In the genomic region with DNA sequence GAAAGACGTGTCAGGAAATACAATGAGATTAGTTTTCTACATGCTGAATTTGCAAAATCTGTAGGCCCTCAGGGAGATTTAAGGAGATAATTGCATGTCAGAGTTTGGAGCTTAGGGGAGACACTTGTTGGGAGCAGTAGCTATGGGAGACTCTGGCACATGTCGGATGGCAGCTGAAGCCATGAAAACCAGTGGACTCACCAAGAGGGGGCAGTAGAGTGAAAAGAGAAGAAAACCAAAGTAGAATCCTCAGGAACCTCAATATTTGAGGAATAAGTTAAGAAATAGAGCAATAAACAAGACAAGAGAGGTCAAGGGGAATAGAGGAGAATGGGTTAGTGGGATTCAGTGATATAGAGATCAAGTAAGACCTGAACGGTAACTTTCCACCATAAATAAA, we compare ENCODE assay signal across 27 cellular contexts. TPM values are rescaled to one million over a fixed set of nuclear protein-coding genes. Genes with fewer than 3 reads are reported as not detected.
DNase-seq lines count a peak whose midpoint lies in the region; ATAC-seq and TF ChIP-seq lines count a peak whose summit lies in the region.
"Had no signal": no experiment of that assay in that cellular context is flagged by ENCODE, and none has a peak within 500 bp of the region (broad histone marks: within the 10 kb centered on the region; RNA-seq: fewer than 3 reads in every experiment).

No MANE protein-coding gene starts in this region.

- no peak overlapping the region for H3K27ac Mint-ChIP-seq in GM23338
- H3K27ac Mint-ChIP-seq: activated CD4-positive, alpha-beta T cell treated with anti-CD3 and anti-CD28 coated beads, Interleukin-2, amount 10 ng/mL, durations not matched to agents 24 days and 14 days; activated naive CD8-positive, alpha-beta T cell treated with anti-CD3 and anti-CD28 coated beads, Interleukin-2, amount 50 U/mL, for 24 hours; brain; memory B cell; naive B cell; progenitor cell of endocrine pancreas had no signal

- H3K27me3 Mint-ChIP-seq in GM23338 (ENCODE audit: insufficient read depth, low read depth, poor library complexity), result peaks cover 4% of the 10 kb centered on the region

- no peak overlapping the region for H3K4me3 Mint-ChIP-seq in GM23338
- H3K4me3 Mint-ChIP-seq: activated CD4-positive, alpha-beta T cell treated with anti-CD3 and anti-CD28 coated beads, Interleukin-2, amount 10 ng/mL, durations not matched to agents 24 days and 14 days; activated naive CD8-positive, alpha-beta T cell treated with anti-CD3 and anti-CD28 coated beads, Interleukin-2, amount 50 U/mL, for 24 hours; brain; memory B cell; naive B cell had no signal

- peaks cover 3% of the 10 kb centered on the region; the same call in 1 of the 3 replicates for H3K9me3 Mint-ChIP-seq in GM23338
- H3K9me3 Mint-ChIP-seq: activated CD4-positive, alpha-beta T cell treated with anti-CD3 and anti-CD28 coated beads, Interleukin-2, amount 10 ng/mL, durations not matched to agents 24 days and 14 days; activated naive CD8-positive, alpha-beta T cell treated with anti-CD3 and anti-CD28 coated beads, Interleukin-2, amount 50 U/mL, for 24 hours had no signal

- H3K36me3 Mint-ChIP-seq in GM23338 (ENCODE audit: low read depth), result no peaks in the 10 kb centered on the region; the same call in 2 of the 3 replicates
- H3K36me3 Mint-ChIP-seq: brain, memory B cell, naive B cell had no signal

- H3K27me3 ChIP-seq in GM23338 (ENCODE audit: insufficient read depth), result no peaks in the 10 kb centered on the region
- H3K27me3 ChIP-seq: colonic mucosa had no signal

- H3K9me2 ChIP-seq in GM23338 (ENCODE audit: insufficient read depth), result no peaks in the 10 kb centered on the region

- H3K4me2 ChIP-seq in GM23338, result no peak overlapping the region
- H3K4me2 ChIP-seq: smooth muscle cell had no signal

- no peaks in the 10 kb centered on the region for H3K4me1 Mint-ChIP-seq in GM23338
- H3K4me1 Mint-ChIP-seq: activated CD4-positive, alpha-beta T cell treated with anti-CD3 and anti-CD28 coated beads, Interleukin-2, amount 10 ng/mL, durations not matched to agents 24 days and 14 days; activated naive CD8-positive, alpha-beta T cell treated with anti-CD3 and anti-CD28 coated beads, Interleukin-2, amount 50 U/mL, for 24 hours; brain; memory B cell; naive B cell had no signal

- H3F3A ChIP-seq in GM23338 (replicated peaks; ENCODE audit: low read depth), result no peaks in the 10 kb centered on the region

- no peak overlapping the region for H3K4me3 ChIP-seq in GM23338
- H3K4me3 ChIP-seq: colonic mucosa, smooth muscle cell had no signal

- 0 out of 3 replicates have a peak, but pooled peaks have one; percentile 34 for ATAC-seq in GM23338
- ATAC-seq in HG03354 (IDR thresholded peaks at IDR 0.05; ENCODE audit: poor library complexity, severe bottlenecking, unreplicated experiment), result no peak
- ATAC-seq: activated naive CD8-positive, alpha-beta T cell treated with anti-CD3 and anti-CD28 coated beads, Interleukin-2, amount 50 U/mL, for 24 hours had no signal

- H3K4me1 ChIP-seq in GM23338 (ENCODE audit: insufficient read depth), result no peaks in the 10 kb centered on the region
- H3K4me1 ChIP-seq: colonic mucosa had no signal

- no peaks in the 10 kb centered on the region for H3K79me2 ChIP-seq in GM23338 (replicated peaks; ENCODE audit: insufficient read depth)

- TF ChIP-seq CTCF in GM23338 (conservative IDR thresholded peaks at IDR 0.05; ENCODE audit: low read depth in 2 of 2) (peak; percentile 60 to 63), GM10266 (IDR thresholded peaks at IDR 0.05; ENCODE audit: control insufficient read depth, insufficient read depth, low read depth, missing control alignments) (no peak)

- H3K36me3 ChIP-seq in GM23338 (ENCODE audit: insufficient read depth), result no peaks in the 10 kb centered on the region
- H3K36me3 ChIP-seq: colonic mucosa had no signal

- H4K20me1 ChIP-seq in GM23338 (replicated peaks; ENCODE audit: insufficient read depth), result no peaks in the 10 kb centered on the region

- DNase-seq in AG20443 (ENCODE audit: low spot score), result peak; percentile 10
- peak; percentile 53 for DNase-seq in GM23338 (ENCODE audit: low spot score)
- peak; percentile 3 for DNase-seq in SKM-1 treated with dmso at 0.1 percent for 144 hours (lab: John Stamatoyannopoulos, UW; ENCODE audit: unreplicated experiment)
- peak; percentile 50 for DNase-seq in iPS-NIHi11 (ENCODE audit: low spot score)
- no peak for DNase-seq in SK-N-DZ (ENCODE audit: low spot score)
- no peak for DNase-seq in GM10266 (ENCODE audit: extremely low spot score)
- no peak for DNase-seq in LoVo (ENCODE audit: low spot score)
- DNase-seq: activated CD4-positive, alpha-beta T cell treated with anti-CD3 and anti-CD28 coated beads, Interleukin-2, amount 10 ng/mL, durations not matched to agents 24 days and 14 days; activated effector memory CD4-positive, alpha-beta T cell treated with Interleukin-2 at 50 U/mL for 16 hours; activated naive CD8-positive, alpha-beta T cell treated with anti-CD3 and anti-CD28 coated beads, Interleukin-2, amount 50 U/mL, for 24 hours; colonic mucosa; DMS79 treated with DMSO at 0.1 percent for 48 hours; foreskin melanocyte; hypothalamus; kidney glomerular epithelial cell; naive B cell; NCI-H1436 treated with DMSO at 0.1 percent for 48 hours; NCI-H2171; stimulated activated CD4-positive, alpha-beta T cell treated with anti-CD3 and anti-CD28 coated beads, Interleukin-4, amount 100 ng/mL, for 24 hours; SW 1271 had no signal

- no peak overlapping the region for H3K27ac ChIP-seq in GM23338 (ENCODE audit: low read depth)
- H3K27ac ChIP-seq: colonic mucosa had no signal

- no peak overlapping the region for H2AFZ ChIP-seq in GM23338

TF ChIP-seq in GM23338, 12 proteins besides CTCF, POLR2A, EP300 and RAD21 (continues in another document):
- TF ChIP-seq ZNF114 (CRISPR knock-in tag; IDR thresholded peaks at IDR 0.05), result no peak
- no peak for TF ChIP-seq CREB1 (CRISPR knock-in tag; IDR thresholded peaks at IDR 0.05; ENCODE audit: low read depth)
- TF ChIP-seq, protein P1, sequence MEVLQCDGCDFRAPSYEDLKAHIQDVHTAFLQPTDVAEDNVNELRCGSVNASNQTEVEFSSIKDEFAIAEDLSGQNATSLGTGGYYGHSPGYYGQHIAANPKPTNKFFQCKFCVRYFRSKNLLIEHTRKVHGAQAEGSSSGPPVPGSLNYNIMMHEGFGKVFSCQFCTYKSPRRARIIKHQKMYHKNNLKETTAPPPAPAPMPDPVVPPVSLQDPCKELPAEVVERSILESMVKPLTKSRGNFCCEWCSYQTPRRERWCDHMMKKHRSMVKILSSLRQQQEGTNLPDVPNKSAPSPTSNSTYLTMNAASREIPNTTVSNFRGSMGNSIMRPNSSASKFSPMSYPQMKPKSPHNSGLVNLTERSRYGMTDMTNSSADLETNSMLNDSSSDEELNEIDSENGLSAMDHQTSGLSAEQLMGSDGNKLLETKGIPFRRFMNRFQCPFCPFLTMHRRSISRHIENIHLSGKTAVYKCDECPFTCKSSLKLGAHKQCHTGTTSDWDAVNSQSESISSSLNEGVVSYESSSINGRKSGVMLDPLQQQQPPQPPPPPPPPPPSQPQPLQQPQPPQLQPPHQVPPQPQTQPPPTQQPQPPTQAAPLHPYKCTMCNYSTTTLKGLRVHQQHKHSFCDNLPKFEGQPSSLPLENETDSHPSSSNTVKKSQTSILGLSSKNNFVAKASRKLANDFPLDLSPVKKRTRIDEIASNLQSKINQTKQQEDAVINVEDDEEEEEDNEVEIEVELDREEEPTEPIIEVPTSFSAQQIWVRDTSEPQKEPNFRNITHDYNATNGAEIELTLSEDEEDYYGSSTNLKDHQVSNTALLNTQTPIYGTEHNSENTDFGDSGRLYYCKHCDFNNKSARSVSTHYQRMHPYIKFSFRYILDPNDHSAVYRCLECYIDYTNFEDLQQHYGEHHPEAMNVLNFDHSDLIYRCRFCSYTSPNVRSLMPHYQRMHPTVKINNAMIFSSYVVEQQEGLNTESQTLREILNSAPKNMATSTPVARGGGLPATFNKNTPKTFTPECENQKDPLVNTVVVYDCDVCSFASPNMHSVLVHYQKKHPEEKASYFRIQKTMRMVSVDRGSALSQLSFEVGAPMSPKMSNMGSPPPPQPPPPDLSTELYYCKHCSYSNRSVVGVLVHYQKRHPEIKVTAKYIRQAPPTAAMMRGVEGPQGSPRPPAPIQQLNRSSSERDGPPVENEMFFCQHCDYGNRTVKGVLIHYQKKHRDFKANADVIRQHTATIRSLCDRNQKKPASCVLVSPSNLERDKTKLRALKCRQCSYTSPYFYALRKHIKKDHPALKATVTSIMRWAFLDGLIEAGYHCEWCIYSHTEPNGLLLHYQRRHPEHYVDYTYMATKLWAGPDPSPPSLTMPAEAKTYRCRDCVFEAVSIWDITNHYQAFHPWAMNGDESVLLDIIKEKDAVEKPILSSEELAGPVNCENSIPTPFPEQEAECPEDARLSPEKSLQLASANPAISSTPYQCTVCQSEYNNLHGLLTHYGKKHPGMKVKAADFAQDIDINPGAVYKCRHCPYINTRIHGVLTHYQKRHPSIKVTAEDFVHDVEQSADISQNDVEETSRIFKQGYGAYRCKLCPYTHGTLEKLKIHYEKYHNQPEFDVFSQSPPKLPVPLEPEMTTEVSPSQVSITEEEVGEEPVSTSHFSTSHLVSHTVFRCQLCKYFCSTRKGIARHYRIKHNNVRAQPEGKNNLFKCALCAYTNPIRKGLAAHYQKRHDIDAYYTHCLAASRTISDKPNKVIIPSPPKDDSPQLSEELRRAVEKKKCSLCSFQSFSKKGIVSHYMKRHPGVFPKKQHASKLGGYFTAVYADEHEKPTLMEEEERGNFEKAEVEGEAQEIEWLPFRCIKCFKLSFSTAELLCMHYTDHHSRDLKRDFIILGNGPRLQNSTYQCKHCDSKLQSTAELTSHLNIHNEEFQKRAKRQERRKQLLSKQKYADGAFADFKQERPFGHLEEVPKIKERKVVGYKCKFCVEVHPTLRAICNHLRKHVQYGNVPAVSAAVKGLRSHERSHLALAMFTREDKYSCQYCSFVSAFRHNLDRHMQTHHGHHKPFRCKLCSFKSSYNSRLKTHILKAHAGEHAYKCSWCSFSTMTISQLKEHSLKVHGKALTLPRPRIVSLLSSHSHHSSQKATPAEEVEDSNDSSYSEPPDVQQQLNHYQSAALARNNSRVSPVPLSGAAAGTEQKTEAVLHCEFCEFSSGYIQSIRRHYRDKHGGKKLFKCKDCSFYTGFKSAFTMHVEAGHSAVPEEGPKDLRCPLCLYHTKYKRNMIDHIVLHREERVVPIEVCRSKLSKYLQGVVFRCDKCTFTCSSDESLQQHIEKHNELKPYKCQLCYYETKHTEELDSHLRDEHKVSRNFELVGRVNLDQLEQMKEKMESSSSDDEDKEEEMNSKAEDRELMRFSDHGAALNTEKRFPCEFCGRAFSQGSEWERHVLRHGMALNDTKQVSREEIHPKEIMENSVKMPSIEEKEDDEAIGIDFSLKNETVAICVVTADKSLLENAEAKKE (CRISPR knock-in tag; IDR thresholded peaks at IDR 0.05), result no peak

RNA-seq across cellular contexts. Expression of gene RUFY4, which starts 24.8 kb away (rescaled TPM):
- total RNA-seq in GM23338 (2014; rRNA removed; shearing (Covaris generic)), result 0.04 TPM in 1 of 2 replicates, not detected in the other
- 0.27 and 0.89 TPM in 2 replicates for polyA plus RNA-seq in GM23338 (2016; fragmentation: Nextera tagmentation; extraction: Ambion mirVana)
- polyA plus RNA-seq in SK-N-DZ (2014; cell fraction: cytosol; rRNA removed), result 0.39 TPM in 1 of 2 replicates, not detected in the other
- polyA plus RNA-seq in SK-N-DZ (2014; cell fraction: nucleus; rRNA removed), result 1.1 and 2.0 TPM in 2 replicates
- total RNA-seq: colonic mucosa, LHCN-M2, progenitor cell of endocrine pancreas, RPMI7951, smooth muscle cell had no signal

RNA-seq across cellular contexts. Expression of gene CXCR2, which starts 31.9 kb away (rescaled TPM):
- total RNA-seq in GM23338 (2014; rRNA removed; shearing (Covaris generic)), result 0.52 and 0.82 TPM in 2 replicates
- polyA plus RNA-seq in GM23338 (2016; fragmentation: Nextera tagmentation; extraction: Ambion mirVana), result 0.71 and 1.6 TPM in 2 replicates
- not detected in 2 replicates for polyA plus RNA-seq in SK-N-DZ (2014; cell fraction: cytosol; rRNA removed)
- not detected in 2 replicates for polyA plus RNA-seq in SK-N-DZ (2014; cell fraction: nucleus; rRNA removed)
- total RNA-seq: LHCN-M2, progenitor cell of endocrine pancreas, RPMI7951, smooth muscle cell had no signal

Comparison
In these comparisons a context has a peak if more than half of its experiments do, and no peak if none do; other contexts are left out.
1. DNase-seq: peak in AG20443 (single experiment), GM23338 (single experiment), SKM-1 treated with dmso at 0.1 percent for 144 hours (single experiment) and iPS-NIHi11 (single experiment); none in SK-N-DZ (single experiment), GM10266 (single experiment) and LoVo (single experiment).